ENCODE assay signal across 2 cellular contexts in the genomic region with DNA sequence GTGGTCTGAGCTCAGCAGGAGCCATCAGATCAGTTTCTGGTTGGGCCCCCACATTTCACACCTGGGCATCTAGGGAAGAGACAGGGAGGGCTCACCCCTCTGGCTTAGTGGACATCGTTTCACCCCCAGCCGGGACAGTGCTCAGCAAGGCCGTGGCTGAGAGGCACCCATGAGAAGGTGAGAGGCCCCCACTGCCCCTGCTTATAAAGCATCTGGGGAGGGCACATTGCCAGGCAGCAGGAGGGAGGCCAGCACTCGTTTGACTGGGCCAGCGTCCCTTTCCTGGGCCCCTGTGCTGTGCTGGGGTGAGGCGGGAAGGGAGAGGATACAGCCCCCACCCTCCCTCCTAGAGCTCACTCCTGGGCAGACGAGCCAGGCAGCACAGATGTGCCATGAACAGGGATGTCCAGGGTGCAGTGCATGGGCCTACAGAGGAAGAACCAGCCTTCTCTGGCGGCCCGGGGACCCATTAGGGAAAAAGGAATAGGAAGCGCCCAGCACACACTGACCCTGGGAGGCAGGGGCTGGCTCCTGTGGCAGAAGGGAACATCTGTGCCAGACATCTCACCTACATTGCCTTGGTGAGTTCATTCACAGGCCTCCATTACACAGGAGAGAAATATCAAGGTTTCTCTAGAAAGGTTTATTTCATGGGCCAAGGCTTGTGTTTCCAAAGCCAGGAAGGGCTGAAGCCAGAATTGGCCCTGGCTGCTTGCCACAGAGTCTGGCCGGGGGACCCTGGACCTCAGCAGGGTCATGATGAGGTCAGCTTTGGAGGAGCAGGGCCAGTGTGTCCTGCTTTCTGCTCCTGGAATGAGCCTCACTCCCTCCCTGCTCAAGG.
TF ChIP-seq lines count a peak whose summit lies in the region.

No MANE protein-coding gene starts in this region.

TF ChIP-seq in SK-N-SH, 30 proteins besides CTCF, POLR2A, EP300 and RAD21:
- TF ChIP-seq FOXM1 (IDR thresholded peaks at IDR 0.05; ENCODE audit: low read depth) (no peak), GABPA (IDR thresholded peaks at IDR 0.05; ENCODE audit: low read depth) (no peak), MXI1 (IDR thresholded peaks at IDR 0.05; ENCODE audit: low read depth, low read length) (no peak), ELF1 (IDR thresholded peaks at IDR 0.05) (no peak), JUND (IDR thresholded peaks at IDR 0.05) (no peak), SMC3 (IDR thresholded peaks at IDR 0.05; ENCODE audit: low read depth, low read length) (no peak), FOSL2 (IDR thresholded peaks at IDR 0.05; ENCODE audit: borderline replicate concordance, low read depth) (no peak), FOXJ3 (CRISPR knock-in tag; IDR thresholded peaks at IDR 0.05) (no peak)
- TF ChIP-seq, protein P1, sequence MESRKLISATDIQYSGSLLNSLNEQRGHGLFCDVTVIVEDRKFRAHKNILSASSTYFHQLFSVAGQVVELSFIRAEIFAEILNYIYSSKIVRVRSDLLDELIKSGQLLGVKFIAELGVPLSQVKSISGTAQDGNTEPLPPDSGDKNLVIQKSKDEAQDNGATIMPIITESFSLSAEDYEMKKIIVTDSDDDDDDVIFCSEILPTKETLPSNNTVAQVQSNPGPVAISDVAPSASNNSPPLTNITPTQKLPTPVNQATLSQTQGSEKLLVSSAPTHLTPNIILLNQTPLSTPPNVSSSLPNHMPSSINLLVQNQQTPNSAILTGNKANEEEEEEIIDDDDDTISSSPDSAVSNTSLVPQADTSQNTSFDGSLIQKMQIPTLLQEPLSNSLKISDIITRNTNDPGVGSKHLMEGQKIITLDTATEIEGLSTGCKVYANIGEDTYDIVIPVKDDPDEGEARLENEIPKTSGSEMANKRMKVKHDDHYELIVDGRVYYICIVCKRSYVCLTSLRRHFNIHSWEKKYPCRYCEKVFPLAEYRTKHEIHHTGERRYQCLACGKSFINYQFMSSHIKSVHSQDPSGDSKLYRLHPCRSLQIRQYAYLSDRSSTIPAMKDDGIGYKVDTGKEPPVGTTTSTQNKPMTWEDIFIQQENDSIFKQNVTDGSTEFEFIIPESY (IDR thresholded peaks at IDR 0.05; ENCODE audit: borderline replicate concordance, low read depth), result no peak
- TF ChIP-seq, protein P2, sequence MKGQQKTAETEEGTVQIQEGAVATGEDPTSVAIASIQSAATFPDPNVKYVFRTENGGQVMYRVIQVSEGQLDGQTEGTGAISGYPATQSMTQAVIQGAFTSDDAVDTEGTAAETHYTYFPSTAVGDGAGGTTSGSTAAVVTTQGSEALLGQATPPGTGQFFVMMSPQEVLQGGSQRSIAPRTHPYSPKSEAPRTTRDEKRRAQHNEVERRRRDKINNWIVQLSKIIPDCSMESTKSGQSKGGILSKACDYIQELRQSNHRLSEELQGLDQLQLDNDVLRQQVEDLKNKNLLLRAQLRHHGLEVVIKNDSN (IDR thresholded peaks at IDR 0.05; ENCODE audit: borderline replicate concordance, low read depth), result no peak

TF ChIP-seq in SK-N-SH treated with all-trans-retinoic acid at 6 μM for 48 hours, 23 proteins besides CTCF, POLR2A, EP300 and RAD21:
- TF ChIP-seq GLIS3 (CRISPR knock-in tag; IDR thresholded peaks at IDR 0.05) (no peak), ZFP30 (CRISPR knock-in tag; IDR thresholded peaks at IDR 0.05) (no peak)
- TF ChIP-seq, protein P3, sequence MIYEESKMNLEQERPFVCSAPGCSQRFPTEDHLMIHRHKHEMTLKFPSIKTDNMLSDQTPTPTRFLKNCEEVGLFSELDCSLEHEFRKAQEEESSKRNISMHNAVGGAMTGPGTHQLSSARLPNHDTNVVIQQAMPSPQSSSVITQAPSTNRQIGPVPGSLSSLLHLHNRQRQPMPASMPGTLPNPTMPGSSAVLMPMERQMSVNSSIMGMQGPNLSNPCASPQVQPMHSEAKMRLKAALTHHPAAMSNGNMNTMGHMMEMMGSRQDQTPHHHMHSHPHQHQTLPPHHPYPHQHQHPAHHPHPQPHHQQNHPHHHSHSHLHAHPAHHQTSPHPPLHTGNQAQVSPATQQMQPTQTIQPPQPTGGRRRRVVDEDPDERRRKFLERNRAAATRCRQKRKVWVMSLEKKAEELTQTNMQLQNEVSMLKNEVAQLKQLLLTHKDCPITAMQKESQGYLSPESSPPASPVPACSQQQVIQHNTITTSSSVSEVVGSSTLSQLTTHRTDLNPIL (CRISPR knock-in tag; IDR thresholded peaks at IDR 0.05; ENCODE audit: low read depth), result no peak
